ENCODE assay signal across 10 cellular contexts in genomic region chr4:15778742-15779231, GRCh38. TPM values are rescaled to one million over a fixed set of nuclear protein-coding genes. Genes with fewer than 3 reads are reported as not detected.
A peak's percentile ranks its signal among the peaks of the same experiment; 100 is the strongest.
DNase-seq lines count a peak whose midpoint lies in the region; ATAC-seq and TF ChIP-seq lines count a peak whose summit lies in the region.
"Had no signal": no experiment of that assay in that cellular context is flagged by ENCODE, and none has a peak within 500 bp of the region (broad histone marks: within the 10 kb centered on the region; RNA-seq: fewer than 3 reads in every experiment).

No MANE protein-coding gene starts in this region.

- peak; percentile 8 for DNase-seq in NCI-H1105 treated with DMSO at 0.1 percent for 48 hours (lab: John Stamatoyannopoulos, UW)
- no peak for DNase-seq in NCI-H1105 (lab: John Stamatoyannopoulos, UW)
- DNase-seq in NOMO-1 (lab: John Stamatoyannopoulos, UW; ENCODE audit: unreplicated experiment in 2 of 2): peak; percentile 82 to 84
- DNase-seq in activated naive CD4-positive, alpha-beta T cell treated with anti-CD3 and anti-CD28 coated beads for 36 hours: peak; percentile 68
- no peak for DNase-seq in right atrium auricular region (ENCODE audit: low spot score)
- peak; percentile 40 for DNase-seq in putamen (ENCODE audit: low spot score)
- no peak for DNase-seq in NCI-H2107 treated with DMSO at 0.1 percent for 48 hours (lab: John Stamatoyannopoulos, UW; ENCODE audit: unreplicated experiment)

- H3K4me3 Mint-ChIP-seq in activated naive CD4-positive, alpha-beta T cell treated with anti-CD3 and anti-CD28 coated beads for 36 hours: peak overlapping the region; percentile 87

- peaks cover 6% of the 10 kb centered on the region for H3K27me3 Mint-ChIP-seq in activated naive CD4-positive, alpha-beta T cell treated with anti-CD3 and anti-CD28 coated beads for 36 hours (ENCODE audit: low read depth)

- H3K36me3 ChIP-seq in right atrium auricular region: no peaks in the 10 kb centered on the region

- peak; percentile 54 for ATAC-seq in HG02623 (IDR thresholded peaks at IDR 0.05; ENCODE audit: unreplicated experiment)

- H3K4me3 ChIP-seq in right atrium auricular region: peak overlapping the region; percentile 43 to 65

- TF ChIP-seq CTCF in right atrium auricular region (IDR thresholded peaks at IDR 0.05): no peak

- peaks cover 0 to 14% of the 10 kb centered on the region in 2 donors for H3K4me1 ChIP-seq in right atrium auricular region

- no peaks in the 10 kb centered on the region for H3K9me3 ChIP-seq in right atrium auricular region

- H3K36me3 Mint-ChIP-seq in activated naive CD4-positive, alpha-beta T cell treated with anti-CD3 and anti-CD28 coated beads for 36 hours (ENCODE audit: low read depth): peaks cover 31% of the 10 kb centered on the region

- peak overlapping the region; percentile 25 to 70 for H3K27ac ChIP-seq in right atrium auricular region
- H3K27ac ChIP-seq: C4-2B had no signal

- intact Hi-C loops in activated naive CD4-positive, alpha-beta T cell treated with anti-CD3 and anti-CD28 coated beads for 36 hours (cut with micrococcal nuclease): loop anchor here (1.0 to 10.0 kb wide), 10 partner anchors 7 to 994 kb away; partner anchors contain the start of genes BST1, FAM200B and FBXL5

- CTCF ChIA-PET in activated naive CD4-positive, alpha-beta T cell treated with anti-CD3 and anti-CD28 coated beads for 36 hours (lab: Charles Lee): interaction anchor here (0.6 to 2.8 kb wide), 7 partner anchors 8 to 453 kb away, joined by 3 to 30 read pairs (median 4); no protein-coding TSS in a partner anchor

- H3K27ac Mint-ChIP-seq in activated naive CD4-positive, alpha-beta T cell treated with anti-CD3 and anti-CD28 coated beads for 36 hours: peak overlapping the region; percentile 88

- peaks cover 64% of the 10 kb centered on the region for H3K4me1 Mint-ChIP-seq in activated naive CD4-positive, alpha-beta T cell treated with anti-CD3 and anti-CD28 coated beads for 36 hours (ENCODE audit: low read depth)

- no peaks in the 10 kb centered on the region for H3K27me3 ChIP-seq in right atrium auricular region

- H3K9me3 Mint-ChIP-seq in activated naive CD4-positive, alpha-beta T cell treated with anti-CD3 and anti-CD28 coated beads for 36 hours: no peaks in the 10 kb centered on the region

RNA-seq across cellular contexts. Expression of gene CD38, which starts 0.7 kb away (rescaled TPM):
- 10 to 100 TPM; 18.5 to 20.0 TPM for total RNA-seq in activated naive CD4-positive, alpha-beta T cell treated with anti-CD3 and anti-CD28 coated beads for 36 hours
- 1 to 10 TPM; 3.1 to 4.9 TPM for total RNA-seq in right atrium auricular region
- total RNA-seq: renal cortical epithelial cell had no signal

Comparison
In these comparisons a context has a peak if more than half of its experiments do, and no peak if none do; other contexts are left out.
1. DNase-seq: peak in NCI-H1105 treated with DMSO at 0.1 percent for 48 hours (single experiment), NOMO-1 (2 of 2), activated naive CD4-positive, alpha-beta T cell treated with anti-CD3 and anti-CD28 coated beads for 36 hours (single experiment) and putamen (single experiment); none in NCI-H1105 (single experiment), right atrium auricular region (single experiment) and NCI-H2107 treated with DMSO at 0.1 percent for 48 hours (single experiment).